1 cellular context compared by ENCODE assay signal in the genomic region with DNA sequence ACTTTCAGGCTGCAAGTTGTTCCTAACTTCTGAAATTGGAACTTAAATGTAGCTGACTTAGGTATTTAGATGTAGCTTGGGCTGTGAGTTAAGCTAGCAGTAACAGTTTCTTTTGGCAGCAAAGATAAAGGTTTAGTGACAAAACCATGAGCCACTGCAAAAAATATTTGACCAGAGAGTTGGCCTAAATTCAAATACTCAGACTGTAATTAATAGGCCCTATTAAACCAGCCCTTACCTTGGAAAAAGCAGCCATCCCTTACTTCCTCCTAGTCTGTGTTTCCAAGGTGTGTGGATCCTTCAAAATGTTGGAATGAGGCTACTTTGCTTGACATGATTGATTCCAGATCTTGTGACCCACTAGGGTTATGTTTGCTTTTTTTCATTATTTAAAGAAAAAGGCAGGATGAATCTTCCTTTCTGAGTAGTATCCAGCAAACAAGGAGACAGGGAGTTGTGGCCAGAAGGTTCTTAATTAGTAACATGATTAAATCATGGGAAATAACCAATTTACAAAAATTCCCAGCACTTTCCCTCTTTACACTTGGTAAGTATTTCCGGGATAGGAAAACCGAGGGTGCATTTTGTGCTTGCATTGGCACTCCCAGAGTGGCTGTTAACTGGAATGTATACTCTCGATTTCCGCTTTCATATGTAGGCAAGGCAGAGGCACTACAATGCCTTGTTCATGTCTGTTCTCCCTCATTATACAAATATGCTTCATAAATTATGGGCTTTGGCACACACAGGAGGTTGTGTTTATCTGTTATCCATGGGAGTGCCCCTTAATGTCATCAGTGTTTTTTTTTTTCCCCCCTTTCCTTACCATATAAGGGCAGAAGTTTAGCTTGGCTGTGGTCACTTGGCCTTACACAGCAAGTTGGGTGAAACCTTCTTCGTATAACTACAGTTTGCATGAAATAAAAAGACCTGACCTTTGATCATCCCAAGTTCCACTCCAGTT.
TF ChIP-seq lines count a peak whose summit lies in the region.

No MANE protein-coding gene starts in this region.

TF ChIP-seq in K562, 482 proteins besides CTCF, POLR2A, EP300 and RAD21 (continued from another document and continues in another):
- TF ChIP-seq, protein P1, sequence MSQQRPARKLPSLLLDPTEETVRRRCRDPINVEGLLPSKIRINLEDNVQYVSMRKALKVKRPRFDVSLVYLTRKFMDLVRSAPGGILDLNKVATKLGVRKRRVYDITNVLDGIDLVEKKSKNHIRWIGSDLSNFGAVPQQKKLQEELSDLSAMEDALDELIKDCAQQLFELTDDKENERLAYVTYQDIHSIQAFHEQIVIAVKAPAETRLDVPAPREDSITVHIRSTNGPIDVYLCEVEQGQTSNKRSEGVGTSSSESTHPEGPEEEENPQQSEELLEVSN (IDR thresholded peaks at IDR 0.05; ENCODE audit: borderline replicate concordance in 1 of 2, extremely low read depth in 1 of 2, insufficient read depth in 1 of 2, insufficient read length in 1 of 2, low read depth in 1 of 2, low read length in 1 of 2, poor library complexity in 1 of 2, severe bottlenecking in 1 of 2): no peak
- TF ChIP-seq ZKSCAN1 (IDR thresholded peaks at IDR 0.05; ENCODE audit: low read depth, low read length) (no peak), FOSL1 (tag; conservative IDR thresholded peaks at IDR 0.05) (peak; percentile 51; the same call in 1 of the 2 replicates), RBM14 (IDR thresholded peaks at IDR 0.05; ENCODE audit: borderline replicate concordance, insufficient read depth, low read depth, low read length) (no peak), C11orf30 (IDR thresholded peaks at IDR 0.05; ENCODE audit: low read depth) (peak; percentile 60; the same call in 1 of the 2 replicates), ESRRA (IDR thresholded peaks at IDR 0.05; ENCODE audit: borderline replicate concordance, low read depth) (peak; percentile 43; the same call in 1 of the 2 replicates), NCOA2 (IDR thresholded peaks at IDR 0.05; ENCODE audit: partially characterized antibody in 2 of 2) (no peak), SIX5 (IDR thresholded peaks at IDR 0.05; ENCODE audit: borderline replicate concordance in 1 of 2, insufficient read depth in 1 of 2, low read depth in 1 of 2, low read length in 2 of 2) (no peak), BCL6 (CRISPR knock-in tag; IDR thresholded peaks at IDR 0.05) (no peak), MAFG (tag; conservative IDR thresholded peaks at IDR 0.05) (0 out of 2 replicates have a peak, but pooled peaks have one; percentile 4), GABPB1 (CRISPR knock-in tag; IDR thresholded peaks at IDR 0.05) (no peak), ZNF384 (IDR thresholded peaks at IDR 0.05; ENCODE audit: low read depth, low read length) (peak; percentile 98), ZSCAN29 (IDR thresholded peaks at IDR 0.05) (no peak), ZNF766 (CRISPR knock-in tag; conservative IDR thresholded peaks at IDR 0.05) (peak; percentile 90), TFAM (CRISPR knock-in tag; conservative IDR thresholded peaks at IDR 0.05) (no peak), TARDBP (IDR thresholded peaks at IDR 0.05) (no peak), ZFP36 (IDR thresholded peaks at IDR 0.05; ENCODE audit: low read depth, low read length, partially characterized antibody) (peak; percentile 61), NR2C2 (CRISPR knock-in tag; IDR thresholded peaks at IDR 0.05) (no peak), NR2C2 (tag; IDR thresholded peaks at IDR 0.05) (peak; percentile 78; the same call in 1 of the 2 replicates), GATAD2B (IDR thresholded peaks at IDR 0.05; ENCODE audit: borderline replicate concordance) (0 out of 2 replicates have a peak, but pooled peaks have one; percentile 39), TAF7 (tag; IDR thresholded peaks at IDR 0.05) (no peak)
- TF ChIP-seq, protein P2, sequence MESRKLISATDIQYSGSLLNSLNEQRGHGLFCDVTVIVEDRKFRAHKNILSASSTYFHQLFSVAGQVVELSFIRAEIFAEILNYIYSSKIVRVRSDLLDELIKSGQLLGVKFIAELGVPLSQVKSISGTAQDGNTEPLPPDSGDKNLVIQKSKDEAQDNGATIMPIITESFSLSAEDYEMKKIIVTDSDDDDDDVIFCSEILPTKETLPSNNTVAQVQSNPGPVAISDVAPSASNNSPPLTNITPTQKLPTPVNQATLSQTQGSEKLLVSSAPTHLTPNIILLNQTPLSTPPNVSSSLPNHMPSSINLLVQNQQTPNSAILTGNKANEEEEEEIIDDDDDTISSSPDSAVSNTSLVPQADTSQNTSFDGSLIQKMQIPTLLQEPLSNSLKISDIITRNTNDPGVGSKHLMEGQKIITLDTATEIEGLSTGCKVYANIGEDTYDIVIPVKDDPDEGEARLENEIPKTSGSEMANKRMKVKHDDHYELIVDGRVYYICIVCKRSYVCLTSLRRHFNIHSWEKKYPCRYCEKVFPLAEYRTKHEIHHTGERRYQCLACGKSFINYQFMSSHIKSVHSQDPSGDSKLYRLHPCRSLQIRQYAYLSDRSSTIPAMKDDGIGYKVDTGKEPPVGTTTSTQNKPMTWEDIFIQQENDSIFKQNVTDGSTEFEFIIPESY (CRISPR knock-in tag; IDR thresholded peaks at IDR 0.05): no peak
- TF ChIP-seq, protein P3, sequence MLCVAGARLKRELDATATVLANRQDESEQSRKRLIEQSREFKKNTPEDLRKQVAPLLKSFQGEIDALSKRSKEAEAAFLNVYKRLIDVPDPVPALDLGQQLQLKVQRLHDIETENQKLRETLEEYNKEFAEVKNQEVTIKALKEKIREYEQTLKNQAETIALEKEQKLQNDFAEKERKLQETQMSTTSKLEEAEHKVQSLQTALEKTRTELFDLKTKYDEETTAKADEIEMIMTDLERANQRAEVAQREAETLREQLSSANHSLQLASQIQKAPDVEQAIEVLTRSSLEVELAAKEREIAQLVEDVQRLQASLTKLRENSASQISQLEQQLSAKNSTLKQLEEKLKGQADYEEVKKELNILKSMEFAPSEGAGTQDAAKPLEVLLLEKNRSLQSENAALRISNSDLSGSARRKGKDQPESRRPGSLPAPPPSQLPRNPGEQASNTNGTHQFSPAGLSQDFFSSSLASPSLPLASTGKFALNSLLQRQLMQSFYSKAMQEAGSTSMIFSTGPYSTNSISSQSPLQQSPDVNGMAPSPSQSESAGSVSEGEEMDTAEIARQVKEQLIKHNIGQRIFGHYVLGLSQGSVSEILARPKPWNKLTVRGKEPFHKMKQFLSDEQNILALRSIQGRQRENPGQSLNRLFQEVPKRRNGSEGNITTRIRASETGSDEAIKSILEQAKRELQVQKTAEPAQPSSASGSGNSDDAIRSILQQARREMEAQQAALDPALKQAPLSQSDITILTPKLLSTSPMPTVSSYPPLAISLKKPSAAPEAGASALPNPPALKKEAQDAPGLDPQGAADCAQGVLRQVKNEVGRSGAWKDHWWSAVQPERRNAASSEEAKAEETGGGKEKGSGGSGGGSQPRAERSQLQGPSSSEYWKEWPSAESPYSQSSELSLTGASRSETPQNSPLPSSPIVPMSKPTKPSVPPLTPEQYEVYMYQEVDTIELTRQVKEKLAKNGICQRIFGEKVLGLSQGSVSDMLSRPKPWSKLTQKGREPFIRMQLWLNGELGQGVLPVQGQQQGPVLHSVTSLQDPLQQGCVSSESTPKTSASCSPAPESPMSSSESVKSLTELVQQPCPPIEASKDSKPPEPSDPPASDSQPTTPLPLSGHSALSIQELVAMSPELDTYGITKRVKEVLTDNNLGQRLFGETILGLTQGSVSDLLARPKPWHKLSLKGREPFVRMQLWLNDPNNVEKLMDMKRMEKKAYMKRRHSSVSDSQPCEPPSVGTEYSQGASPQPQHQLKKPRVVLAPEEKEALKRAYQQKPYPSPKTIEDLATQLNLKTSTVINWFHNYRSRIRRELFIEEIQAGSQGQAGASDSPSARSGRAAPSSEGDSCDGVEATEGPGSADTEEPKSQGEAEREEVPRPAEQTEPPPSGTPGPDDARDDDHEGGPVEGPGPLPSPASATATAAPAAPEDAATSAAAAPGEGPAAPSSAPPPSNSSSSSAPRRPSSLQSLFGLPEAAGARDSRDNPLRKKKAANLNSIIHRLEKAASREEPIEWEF (CRISPR knock-in tag; IDR thresholded peaks at IDR 0.05): peak; percentile 9; the same call in 1 of the 2 replicates
- TF ChIP-seq, protein P4, sequence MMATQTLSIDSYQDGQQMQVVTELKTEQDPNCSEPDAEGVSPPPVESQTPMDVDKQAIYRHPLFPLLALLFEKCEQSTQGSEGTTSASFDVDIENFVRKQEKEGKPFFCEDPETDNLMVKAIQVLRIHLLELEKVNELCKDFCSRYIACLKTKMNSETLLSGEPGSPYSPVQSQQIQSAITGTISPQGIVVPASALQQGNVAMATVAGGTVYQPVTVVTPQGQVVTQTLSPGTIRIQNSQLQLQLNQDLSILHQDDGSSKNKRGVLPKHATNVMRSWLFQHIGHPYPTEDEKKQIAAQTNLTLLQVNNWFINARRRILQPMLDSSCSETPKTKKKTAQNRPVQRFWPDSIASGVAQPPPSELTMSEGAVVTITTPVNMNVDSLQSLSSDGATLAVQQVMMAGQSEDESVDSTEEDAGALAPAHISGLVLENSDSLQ (IDR thresholded peaks at IDR 0.05): peak; percentile 89
- TF ChIP-seq, protein P5, sequence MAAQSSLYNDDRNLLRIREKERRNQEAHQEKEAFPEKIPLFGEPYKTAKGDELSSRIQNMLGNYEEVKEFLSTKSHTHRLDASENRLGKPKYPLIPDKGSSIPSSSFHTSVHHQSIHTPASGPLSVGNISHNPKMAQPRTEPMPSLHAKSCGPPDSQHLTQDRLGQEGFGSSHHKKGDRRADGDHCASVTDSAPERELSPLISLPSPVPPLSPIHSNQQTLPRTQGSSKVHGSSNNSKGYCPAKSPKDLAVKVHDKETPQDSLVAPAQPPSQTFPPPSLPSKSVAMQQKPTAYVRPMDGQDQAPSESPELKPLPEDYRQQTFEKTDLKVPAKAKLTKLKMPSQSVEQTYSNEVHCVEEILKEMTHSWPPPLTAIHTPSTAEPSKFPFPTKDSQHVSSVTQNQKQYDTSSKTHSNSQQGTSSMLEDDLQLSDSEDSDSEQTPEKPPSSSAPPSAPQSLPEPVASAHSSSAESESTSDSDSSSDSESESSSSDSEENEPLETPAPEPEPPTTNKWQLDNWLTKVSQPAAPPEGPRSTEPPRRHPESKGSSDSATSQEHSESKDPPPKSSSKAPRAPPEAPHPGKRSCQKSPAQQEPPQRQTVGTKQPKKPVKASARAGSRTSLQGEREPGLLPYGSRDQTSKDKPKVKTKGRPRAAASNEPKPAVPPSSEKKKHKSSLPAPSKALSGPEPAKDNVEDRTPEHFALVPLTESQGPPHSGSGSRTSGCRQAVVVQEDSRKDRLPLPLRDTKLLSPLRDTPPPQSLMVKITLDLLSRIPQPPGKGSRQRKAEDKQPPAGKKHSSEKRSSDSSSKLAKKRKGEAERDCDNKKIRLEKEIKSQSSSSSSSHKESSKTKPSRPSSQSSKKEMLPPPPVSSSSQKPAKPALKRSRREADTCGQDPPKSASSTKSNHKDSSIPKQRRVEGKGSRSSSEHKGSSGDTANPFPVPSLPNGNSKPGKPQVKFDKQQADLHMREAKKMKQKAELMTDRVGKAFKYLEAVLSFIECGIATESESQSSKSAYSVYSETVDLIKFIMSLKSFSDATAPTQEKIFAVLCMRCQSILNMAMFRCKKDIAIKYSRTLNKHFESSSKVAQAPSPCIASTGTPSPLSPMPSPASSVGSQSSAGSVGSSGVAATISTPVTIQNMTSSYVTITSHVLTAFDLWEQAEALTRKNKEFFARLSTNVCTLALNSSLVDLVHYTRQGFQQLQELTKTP (IDR thresholded peaks at IDR 0.05; ENCODE audit: low read depth in 1 of 2, partially characterized antibody in 2 of 2): peak in 1 of 2 experiments; percentile 39
- TF ChIP-seq, protein P6, sequence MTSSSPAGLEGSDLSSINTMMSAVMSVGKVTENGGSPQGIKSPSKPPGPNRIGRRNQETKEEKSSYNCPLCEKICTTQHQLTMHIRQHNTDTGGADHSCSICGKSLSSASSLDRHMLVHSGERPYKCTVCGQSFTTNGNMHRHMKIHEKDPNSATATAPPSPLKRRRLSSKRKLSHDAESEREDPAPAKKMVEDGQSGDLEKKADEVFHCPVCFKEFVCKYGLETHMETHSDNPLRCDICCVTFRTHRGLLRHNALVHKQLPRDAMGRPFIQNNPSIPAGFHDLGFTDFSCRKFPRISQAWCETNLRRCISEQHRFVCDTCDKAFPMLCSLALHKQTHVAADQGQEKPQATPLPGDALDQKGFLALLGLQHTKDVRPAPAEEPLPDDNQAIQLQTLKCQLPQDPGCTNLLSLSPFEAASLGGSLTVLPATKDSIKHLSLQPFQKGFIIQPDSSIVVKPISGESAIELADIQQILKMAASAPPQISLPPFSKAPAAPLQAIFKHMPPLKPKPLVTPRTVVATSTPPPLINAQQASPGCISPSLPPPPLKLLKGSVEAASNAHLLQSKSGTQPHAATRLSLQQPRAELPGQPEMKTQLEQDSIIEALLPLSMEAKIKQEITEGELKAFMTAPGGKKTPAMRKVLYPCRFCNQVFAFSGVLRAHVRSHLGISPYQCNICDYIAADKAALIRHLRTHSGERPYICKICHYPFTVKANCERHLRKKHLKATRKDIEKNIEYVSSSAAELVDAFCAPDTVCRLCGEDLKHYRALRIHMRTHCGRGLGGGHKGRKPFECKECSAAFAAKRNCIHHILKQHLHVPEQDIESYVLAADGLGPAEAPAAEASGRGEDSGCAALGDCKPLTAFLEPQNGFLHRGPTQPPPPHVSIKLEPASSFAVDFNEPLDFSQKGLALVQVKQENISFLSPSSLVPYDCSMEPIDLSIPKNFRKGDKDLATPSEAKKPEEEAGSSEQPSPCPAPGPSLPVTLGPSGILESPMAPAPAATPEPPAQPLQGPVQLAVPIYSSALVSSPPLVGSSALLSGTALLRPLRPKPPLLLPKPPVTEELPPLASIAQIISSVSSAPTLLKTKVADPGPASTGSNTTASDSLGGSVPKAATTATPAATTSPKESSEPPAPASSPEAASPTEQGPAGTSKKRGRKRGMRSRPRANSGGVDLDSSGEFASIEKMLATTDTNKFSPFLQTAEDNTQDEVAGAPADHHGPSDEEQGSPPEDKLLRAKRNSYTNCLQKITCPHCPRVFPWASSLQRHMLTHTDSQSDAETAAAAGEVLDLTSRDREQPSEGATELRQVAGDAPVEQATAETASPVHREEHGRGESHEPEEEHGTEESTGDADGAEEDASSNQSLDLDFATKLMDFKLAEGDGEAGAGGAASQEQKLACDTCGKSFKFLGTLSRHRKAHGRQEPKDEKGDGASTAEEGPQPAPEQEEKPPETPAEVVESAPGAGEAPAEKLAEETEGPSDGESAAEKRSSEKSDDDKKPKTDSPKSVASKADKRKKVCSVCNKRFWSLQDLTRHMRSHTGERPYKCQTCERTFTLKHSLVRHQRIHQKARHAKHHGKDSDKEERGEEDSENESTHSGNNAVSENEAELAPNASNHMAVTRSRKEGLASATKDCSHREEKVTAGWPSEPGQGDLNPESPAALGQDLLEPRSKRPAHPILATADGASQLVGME (CRISPR knock-in tag; IDR thresholded peaks at IDR 0.05): no peak
- TF ChIP-seq, protein P7, sequence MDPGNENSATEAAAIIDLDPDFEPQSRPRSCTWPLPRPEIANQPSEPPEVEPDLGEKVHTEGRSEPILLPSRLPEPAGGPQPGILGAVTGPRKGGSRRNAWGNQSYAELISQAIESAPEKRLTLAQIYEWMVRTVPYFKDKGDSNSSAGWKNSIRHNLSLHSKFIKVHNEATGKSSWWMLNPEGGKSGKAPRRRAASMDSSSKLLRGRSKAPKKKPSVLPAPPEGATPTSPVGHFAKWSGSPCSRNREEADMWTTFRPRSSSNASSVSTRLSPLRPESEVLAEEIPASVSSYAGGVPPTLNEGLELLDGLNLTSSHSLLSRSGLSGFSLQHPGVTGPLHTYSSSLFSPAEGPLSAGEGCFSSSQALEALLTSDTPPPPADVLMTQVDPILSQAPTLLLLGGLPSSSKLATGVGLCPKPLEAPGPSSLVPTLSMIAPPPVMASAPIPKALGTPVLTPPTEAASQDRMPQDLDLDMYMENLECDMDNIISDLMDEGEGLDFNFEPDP (CRISPR knock-in tag; IDR thresholded peaks at IDR 0.05): no peak
